ENCODE assay signal across 24 cellular contexts in genomic region chr5:37962389-37962788, GRCh38.
DNase-seq lines count a peak whose midpoint lies in the region; ATAC-seq, FAIRE-seq and TF ChIP-seq lines count a peak whose summit lies in the region.
"Had no signal": no experiment of that assay in that cellular context is flagged by ENCODE, and none has a peak within 500 bp of the region (broad histone marks: within the 10 kb centered on the region; RNA-seq: fewer than 3 reads in every experiment).

No MANE protein-coding gene starts in this region.

- H4K91ac ChIP-seq in trophoblast cell (ENCODE audit: low read depth, low read length) = no peak overlapping the region

- H3K27me3 Mint-ChIP-seq in chondrocyte (ENCODE audit: low read depth) = peaks cover 9% of the 10 kb centered on the region
- H3K27me3 Mint-ChIP-seq: CD8-positive, alpha-beta memory T cell had no signal

- peaks cover 30% of the 10 kb centered on the region for H3K9me3 Mint-ChIP-seq in chondrocyte (ENCODE audit: low read depth)

- H3K9me3 ChIP-seq in right atrium auricular region = peaks cover 0 to 19% of the 10 kb centered on the region in 2 donors
- peaks cover 31% of the 10 kb centered on the region for H3K9me3 ChIP-seq in left ventricle myocardium inferior (replicated peaks)
- H3K9me3 ChIP-seq in trophoblast cell (ENCODE audit: insufficient read depth, low read depth, low read length) = peaks cover 2% of the 10 kb centered on the region

- H3K9ac ChIP-seq in trophoblast cell (ENCODE audit: low read length) = peak overlapping the region; percentile 0
- H3K9ac ChIP-seq: BLaER1 treated with 17β-estradiol and CSF1 and Interleukin-3, amounts not matched to agents 10 nM and 100 nM; GM23248 had no signal

- peak; percentile 82 for ATAC-seq in Right ventricle myocardium inferior
- ATAC-seq in activated CD4-positive, CD25-positive, alpha-beta regulatory T cell treated with anti-CD3 and anti-CD28 coated beads, Interleukin-2, amount 50 U/mL, for 24 hours = no peak
- ATAC-seq: GM12878, HCT116 had no signal

- H3K4me3 Mint-ChIP-seq in chondrocyte (ENCODE audit: unreplicated experiment) = no peak overlapping the region
- H3K4me3 Mint-ChIP-seq: CD14-positive monocyte; CD4-positive, alpha-beta T cell; CD8-positive, alpha-beta memory T cell; H9 had no signal

- no peak overlapping the region for H3K18ac ChIP-seq in trophoblast cell (ENCODE audit: low read length)

- no CpG with 5 or more reads among the region's 1 CpG for WGBS in trophoblast cell (ENCODE audit: extremely low coverage, insufficient coverage, insufficient read length)

- H3K23ac ChIP-seq in trophoblast cell (ENCODE audit: low read length) = no peak overlapping the region

- H2BK5ac ChIP-seq in trophoblast cell (ENCODE audit: low read depth, low read length, poor library complexity) = no peak overlapping the region

- no peaks in the 10 kb centered on the region for H3K79me1 ChIP-seq in trophoblast cell (ENCODE audit: low read length)

- no peak overlapping the region for H3K4ac ChIP-seq in trophoblast cell (ENCODE audit: low read depth, low read length)

- H2BK120ac ChIP-seq in trophoblast cell (ENCODE audit: insufficient read depth, low read length, poor library complexity) = no peak overlapping the region

- peaks cover 7% of the 10 kb centered on the region for H3K36me3 Mint-ChIP-seq in chondrocyte (ENCODE audit: low read depth)
- H3K36me3 Mint-ChIP-seq: CD14-positive monocyte; CD8-positive, alpha-beta memory T cell had no signal

- no peak overlapping the region for H2BK12ac ChIP-seq in trophoblast cell (ENCODE audit: low read length)

- intact Hi-C loops in Right ventricle myocardium inferior (cut with DNase I) = no loop called here
- intact Hi-C loops in left ventricle myocardium inferior (cut with micrococcal nuclease) = no loop called here

- no peak overlapping the region for H4K12ac ChIP-seq in trophoblast cell (ENCODE audit: low read depth, low read length)

- no peak overlapping the region for H2AK5ac ChIP-seq in trophoblast cell (ENCODE audit: low read length)

- no peak overlapping the region for H3K27ac Mint-ChIP-seq in chondrocyte (ENCODE audit: unreplicated experiment)
- H3K27ac Mint-ChIP-seq: CD14-positive monocyte; CD4-positive, alpha-beta T cell; CD8-positive, alpha-beta memory T cell; H9 had no signal

- H3K14ac ChIP-seq in trophoblast cell (ENCODE audit: low read length) = no peak overlapping the region

- DNase-seq in Right ventricle myocardium inferior (ENCODE audit: missing footprints) (no peak), right atrium auricular region (ENCODE audit: low spot score) (no peak), HTR-8/SVneo (ENCODE audit: insufficient read length, low spot score) (no peak), left ventricle myocardium inferior (no peak), trophoblast cell (no peak), chondrocyte (ENCODE audit: low spot score) (no peak)
- DNase-seq: AML-193; BE2C; CD4-positive, alpha-beta T cell; CD8-positive, alpha-beta memory T cell; DMS 273 treated with DMSO at 0.1 percent for 48 hours; DMS79; EL; GDM1; GM23248; H9 had no signal

- H3K4me3 ChIP-seq in right atrium auricular region = no peak overlapping the region
- no peak overlapping the region for H3K4me3 ChIP-seq in left ventricle myocardium inferior
- no peak overlapping the region for H3K4me3 ChIP-seq in trophoblast cell (ENCODE audit: low read depth, low read length)
- H3K4me3 ChIP-seq: BLaER1 treated with 17β-estradiol and CSF1 and Interleukin-3, amounts not matched to agents 10 nM and 100 nM; GM12878; GM23248 had no signal

- H3K36me3 ChIP-seq in right atrium auricular region (no peaks in the 10 kb centered on the region), left ventricle myocardium inferior (no peaks in the 10 kb centered on the region), trophoblast cell (ENCODE audit: control insufficient read depth in 1 of 2, insufficient read depth in 2 of 2, low read length in 2 of 2) (no peaks in the 10 kb centered on the region)
- H3K36me3 ChIP-seq: BE2C; BLaER1 treated with 17β-estradiol and CSF1 and Interleukin-3, amounts not matched to agents 10 nM and 100 nM had no signal

- no peak overlapping the region for H4K8ac ChIP-seq in trophoblast cell (ENCODE audit: low read depth, low read length)

- no peak overlapping the region for H2AFZ ChIP-seq in trophoblast cell (ENCODE audit: insufficient read depth, low read length, poor library complexity)
- H2AFZ ChIP-seq: GM23248 had no signal

- no peak overlapping the region for H3K4me2 ChIP-seq in trophoblast cell (ENCODE audit: low read length)
- H3K4me2 ChIP-seq: BLaER1 treated with 17β-estradiol and CSF1 and Interleukin-3, amounts not matched to agents 10 nM and 100 nM had no signal

- peak; percentile 36 for FAIRE-seq in HTR-8/SVneo (lab: Jason Lieb, UNC)
- FAIRE-seq: D721Med, GM12878, GM19239 had no signal

- H3K4me1 ChIP-seq in right atrium auricular region (peaks cover 0 to 8% of the 10 kb centered on the region in 2 donors), left ventricle myocardium inferior (peaks cover 12% of the 10 kb centered on the region), trophoblast cell (ENCODE audit: control insufficient read depth in 1 of 2, insufficient read depth in 2 of 2, low read length in 2 of 2) (no peaks in the 10 kb centered on the region)
- H3K4me1 ChIP-seq: BLaER1 treated with 17β-estradiol and CSF1 and Interleukin-3, amounts not matched to agents 10 nM and 100 nM had no signal

- TF ChIP-seq CTCF in right atrium auricular region (IDR thresholded peaks at IDR 0.05) = no peak
- TF ChIP-seq CTCF in left ventricle myocardium inferior (IDR thresholded peaks at IDR 0.05; ENCODE audit: borderline replicate concordance) = no peak
- no peak for TF ChIP-seq CTCF in chondrocyte (IDR thresholded peaks at IDR 0.05)

- H3K27me3 ChIP-seq in right atrium auricular region (no peaks in the 10 kb centered on the region), left ventricle myocardium inferior (ENCODE audit: low read depth) (no peaks in the 10 kb centered on the region), trophoblast cell (ENCODE audit: insufficient read depth, low read length) (no peaks in the 10 kb centered on the region)
- H3K27me3 ChIP-seq: BE2C; BLaER1 treated with 17β-estradiol and CSF1 and Interleukin-3, amounts not matched to agents 10 nM and 100 nM had no signal

- H3K79me2 ChIP-seq in trophoblast cell (ENCODE audit: control insufficient read depth, insufficient read depth, low read length, poor library complexity) = no peaks in the 10 kb centered on the region

- H3K27ac ChIP-seq in right atrium auricular region (no peak overlapping the region), left ventricle myocardium inferior (replicated peaks) (peak overlapping the region; percentile 27), trophoblast cell (ENCODE audit: low read depth, low read length) (no peak overlapping the region)
- H3K27ac ChIP-seq: 22Rv1; BLaER1 treated with 17β-estradiol and CSF1 and Interleukin-3, amounts not matched to agents 10 nM and 100 nM; GM23248 had no signal

- peaks cover 15% of the 10 kb centered on the region for H3K4me1 Mint-ChIP-seq in chondrocyte (ENCODE audit: low read depth)
- H3K4me1 Mint-ChIP-seq: CD14-positive monocyte; CD8-positive, alpha-beta memory T cell; H9 had no signal
